1 cellular context compared by ENCODE assay signal in genomic region chr17:69466451-69466850, GRCh38.
TF ChIP-seq lines count a peak whose summit lies in the region.

No MANE protein-coding gene starts in this region.

TF ChIP-seq in H1, 55 proteins besides CTCF, POLR2A, EP300 and RAD21 (continued from another document):
- TF ChIP-seq, protein P1, sequence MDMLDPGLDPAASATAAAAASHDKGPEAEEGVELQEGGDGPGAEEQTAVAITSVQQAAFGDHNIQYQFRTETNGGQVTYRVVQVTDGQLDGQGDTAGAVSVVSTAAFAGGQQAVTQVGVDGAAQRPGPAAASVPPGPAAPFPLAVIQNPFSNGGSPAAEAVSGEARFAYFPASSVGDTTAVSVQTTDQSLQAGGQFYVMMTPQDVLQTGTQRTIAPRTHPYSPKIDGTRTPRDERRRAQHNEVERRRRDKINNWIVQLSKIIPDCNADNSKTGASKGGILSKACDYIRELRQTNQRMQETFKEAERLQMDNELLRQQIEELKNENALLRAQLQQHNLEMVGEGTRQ (IDR thresholded peaks at IDR 0.05; ENCODE audit: low read length) = no peak
- TF ChIP-seq HDAC2 (IDR thresholded peaks at IDR 0.05; ENCODE audit: borderline replicate concordance in 1 of 2, low read depth in 2 of 2, low read length in 2 of 2) (no peak), POU5F1 (IDR thresholded peaks at IDR 0.05; ENCODE audit: low read depth, low read length) (no peak), TBP (IDR thresholded peaks at IDR 0.05; ENCODE audit: low read depth, low read length) (no peak), SIRT6 (IDR thresholded peaks at IDR 0.05; ENCODE audit: low read length) (no peak), TEAD4 (IDR thresholded peaks at IDR 0.05; ENCODE audit: low read depth, low read length) (0 out of 2 replicates have a peak, but pooled peaks have one; percentile 40), CBX5 (IDR thresholded peaks at IDR 0.05; ENCODE audit: low read depth, low read length) (no peak), ZNF274 (IDR thresholded peaks at IDR 0.05; ENCODE audit: borderline replicate concordance, extremely low read depth, low read length) (no peak)
- TF ChIP-seq, protein P2, sequence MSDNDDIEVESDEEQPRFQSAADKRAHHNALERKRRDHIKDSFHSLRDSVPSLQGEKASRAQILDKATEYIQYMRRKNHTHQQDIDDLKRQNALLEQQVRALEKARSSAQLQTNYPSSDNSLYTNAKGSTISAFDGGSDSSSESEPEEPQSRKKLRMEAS (IDR thresholded peaks at IDR 0.05) = no peak
